9 cellular contexts compared by ENCODE assay signal in the genomic region with DNA sequence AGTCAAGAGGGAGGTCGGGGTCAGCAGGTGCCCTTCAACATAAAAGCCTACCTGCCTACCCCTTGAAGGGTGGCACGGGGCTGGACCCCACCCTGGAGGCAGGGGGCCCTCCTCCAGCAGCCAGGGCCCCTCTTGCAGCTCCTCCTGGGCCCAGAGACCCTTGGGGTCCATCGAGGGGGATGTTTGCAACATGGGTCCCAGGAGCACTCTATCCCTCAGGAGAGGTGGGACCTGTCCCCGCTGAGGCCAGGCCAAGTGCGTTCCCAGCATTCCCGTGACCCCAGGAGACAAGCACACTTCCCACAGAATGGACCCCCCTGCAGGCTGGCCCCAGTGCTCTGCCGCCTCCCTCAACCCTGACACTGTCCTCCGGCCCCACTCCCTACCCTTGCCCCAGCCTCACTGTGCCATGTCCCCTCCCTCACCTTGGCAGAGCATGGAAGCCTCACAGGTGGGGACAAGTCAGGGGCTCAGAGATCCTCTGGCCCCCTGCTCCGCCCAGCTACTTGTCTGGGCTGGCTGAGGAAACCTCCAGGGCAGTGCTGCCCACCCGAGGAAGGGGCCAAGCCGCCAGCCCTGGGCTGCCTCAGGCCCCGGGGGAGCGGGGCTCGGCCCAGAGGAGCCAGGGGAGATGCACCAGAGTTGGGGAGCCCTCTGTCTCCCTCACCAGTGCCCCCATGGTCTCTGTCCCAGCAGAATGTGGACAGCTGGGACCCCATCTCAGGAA. TPM values are rescaled to one million over a fixed set of nuclear protein-coding genes. Genes with fewer than 3 reads are reported as not detected.
DNase-seq lines count a peak whose midpoint lies in the region; ATAC-seq and TF ChIP-seq lines count a peak whose summit lies in the region.
"Had no signal": no experiment of that assay in that cellular context is flagged by ENCODE, and none has a peak within 500 bp of the region (broad histone marks: within the 10 kb centered on the region; RNA-seq: fewer than 3 reads in every experiment).

No MANE protein-coding gene starts in this region.

- ATAC-seq in GM19452 (IDR thresholded peaks at IDR 0.05; ENCODE audit: unreplicated experiment): no peak

- H3K27ac ChIP-seq in duodenal mucosa (ENCODE audit: low read depth, low read length): no peak overlapping the region
- H3K27ac ChIP-seq: KMS-11 had no signal

- peak overlapping the region; percentile 28 for H3K4me3 Mint-ChIP-seq in activated naive CD4-positive, alpha-beta T cell treated with anti-CD3 and anti-CD28 coated beads, Interleukin-2, amount 10 ng/mL, durations not matched to agents 7 days and 5 days
- peak overlapping the region; percentile 79 for H3K4me3 Mint-ChIP-seq in type B pancreatic cell

- no peaks in the 10 kb centered on the region for H3K27me3 ChIP-seq in duodenal mucosa (ENCODE audit: control insufficient read depth in 1 of 2, insufficient read depth in 2 of 2, low read length in 2 of 2)
- no peaks in the 10 kb centered on the region for H3K27me3 ChIP-seq in mucosa of stomach (ENCODE audit: control insufficient read depth, insufficient read depth, low read length)
- no peaks in the 10 kb centered on the region for H3K27me3 ChIP-seq in MG63

- no peaks in the 10 kb centered on the region for H3K36me3 Mint-ChIP-seq in activated naive CD4-positive, alpha-beta T cell treated with anti-CD3 and anti-CD28 coated beads, Interleukin-2, amount 10 ng/mL, durations not matched to agents 7 days and 5 days
- H3K36me3 Mint-ChIP-seq in type B pancreatic cell: peaks cover 3% of the 10 kb centered on the region

- H3K36me3 ChIP-seq in duodenal mucosa (ENCODE audit: control insufficient read depth in 1 of 2, insufficient read depth in 2 of 2, low read length in 2 of 2) (peaks cover 4 to 28% of the 10 kb centered on the region in 2 donors), mucosa of stomach (ENCODE audit: control insufficient read depth, insufficient read depth, low read length) (no peaks in the 10 kb centered on the region), MG63 (no peaks in the 10 kb centered on the region)

- H3K27me3 Mint-ChIP-seq in activated naive CD4-positive, alpha-beta T cell treated with anti-CD3 and anti-CD28 coated beads, Interleukin-2, amount 10 ng/mL, durations not matched to agents 7 days and 5 days: no peaks in the 10 kb centered on the region
- H3K27me3 Mint-ChIP-seq in type B pancreatic cell: no peaks in the 10 kb centered on the region

- H3K9me3 Mint-ChIP-seq in activated naive CD4-positive, alpha-beta T cell treated with anti-CD3 and anti-CD28 coated beads, Interleukin-2, amount 10 ng/mL, durations not matched to agents 7 days and 5 days: no peaks in the 10 kb centered on the region
- H3K9me3 Mint-ChIP-seq in type B pancreatic cell: no peaks in the 10 kb centered on the region

- DNase-seq in activated naive CD4-positive, alpha-beta T cell treated with anti-CD3 and anti-CD28 coated beads, Interleukin-2, amount 10 ng/mL, durations not matched to agents 7 days and 5 days: peak; percentile 20
- no peak for DNase-seq in activated naive CD4-positive, alpha-beta T cell treated with Interleukin-2 at 50 U/mL for 16 hours
- DNase-seq in type B pancreatic cell (ENCODE audit: extremely low spot score, unreplicated experiment) (peak; percentile 66), SKM-1 treated with dmso at 0.1 percent for 144 hours (lab: John Stamatoyannopoulos, UW; ENCODE audit: unreplicated experiment) (no peak), MG63 (no peak)

- H3K27ac Mint-ChIP-seq in activated naive CD4-positive, alpha-beta T cell treated with anti-CD3 and anti-CD28 coated beads, Interleukin-2, amount 10 ng/mL, durations not matched to agents 7 days and 5 days: peak overlapping the region; percentile 45
- H3K27ac Mint-ChIP-seq in type B pancreatic cell: no peak overlapping the region

- peaks cover 5% of the 10 kb centered on the region for H3K4me1 Mint-ChIP-seq in activated naive CD4-positive, alpha-beta T cell treated with anti-CD3 and anti-CD28 coated beads, Interleukin-2, amount 10 ng/mL, durations not matched to agents 7 days and 5 days
- H3K4me1 Mint-ChIP-seq in type B pancreatic cell (ENCODE audit: unreplicated experiment): peaks cover 3% of the 10 kb centered on the region

- H3K4me3 ChIP-seq in duodenal mucosa (ENCODE audit: low read depth in 1 of 2, low read length in 2 of 2) (peak overlapping the region; percentile 74 to 80), mucosa of stomach (ENCODE audit: low read length) (no peak overlapping the region), MG63 (no peak overlapping the region)

- H3K9me3 ChIP-seq in duodenal mucosa (ENCODE audit: control insufficient read depth in 1 of 2, low read length in 2 of 2) (no peaks in the 10 kb centered on the region), mucosa of stomach (ENCODE audit: control insufficient read depth, low read length) (no peaks in the 10 kb centered on the region), MG63 (no peaks in the 10 kb centered on the region)

- no peak for TF ChIP-seq CTCF in type B pancreatic cell (conservative IDR thresholded peaks at IDR 0.05)

- CTCF ChIA-PET in activated naive CD4-positive, alpha-beta T cell treated with anti-CD3 and anti-CD28 coated beads, Interleukin-2, amount 10 ng/mL, durations not matched to agents 7 days and 5 days (lab: Charles Lee): no interaction called here

- peaks cover 37 to 43% of the 10 kb centered on the region in 2 donors for H3K4me1 ChIP-seq in duodenal mucosa (ENCODE audit: control insufficient read depth in 1 of 2, insufficient read depth in 2 of 2, low read length in 2 of 2)
- H3K4me1 ChIP-seq in mucosa of stomach (ENCODE audit: control insufficient read depth, insufficient read depth, low read length): peaks cover 45% of the 10 kb centered on the region

- H3K9ac ChIP-seq in duodenal mucosa (ENCODE audit: low read depth in 1 of 2, low read length in 2 of 2): peak overlapping the region in 1 of 2 donors; percentile 78
- H3K9ac ChIP-seq in mucosa of stomach (ENCODE audit: low read length): peak overlapping the region; percentile 78
- H3K9ac ChIP-seq: KMS-11 had no signal

RNA-seq across cellular contexts. Expression of a gene that starts 2.2 kb away (rescaled TPM):
- 59.8 and 79.9 TPM in 2 replicates for total RNA-seq in type B pancreatic cell (ENCODE audit: low replicate concordance)
- 25.0 and 31.4 TPM in 2 replicates for total RNA-seq in MG63 (2014; rRNA removed; shearing (Covaris generic); ENCODE audit: low replicate concordance)

RNA-seq across cellular contexts. Expression of a gene that starts 17.8 kb away (rescaled TPM):
- 12.3 and 19.7 TPM in 2 replicates for total RNA-seq in type B pancreatic cell (ENCODE audit: low replicate concordance)
- total RNA-seq in MG63 (2014; rRNA removed; shearing (Covaris generic); ENCODE audit: low replicate concordance): 7.7 and 11.7 TPM in 2 replicates

RNA-seq across cellular contexts. Expression of a gene that starts 17.8 kb away (rescaled TPM):
- total RNA-seq in type B pancreatic cell (ENCODE audit: low replicate concordance): 4.1 and 4.3 TPM in 2 replicates
- total RNA-seq in MG63 (2014; rRNA removed; shearing (Covaris generic); ENCODE audit: low replicate concordance): not detected in 2 replicates

Comparison
In these comparisons a context has a peak if more than half of its experiments do, and no peak if none do; other contexts are left out.
1. DNase-seq: peak in activated naive CD4-positive, alpha-beta T cell treated with anti-CD3 and anti-CD28 coated beads, Interleukin-2, amount 10 ng/mL, durations not matched to agents 7 days and 5 days (single experiment) and type B pancreatic cell (single experiment); none in activated naive CD4-positive, alpha-beta T cell treated with Interleukin-2 at 50 U/mL for 16 hours (single experiment), SKM-1 treated with dmso at 0.1 percent for 144 hours (single experiment) and MG63 (single experiment).
2. H3K4me3 ChIP-seq: peak in duodenal mucosa (2 of 2); none in mucosa of stomach (single experiment) and MG63 (single experiment).